ENCODE assay signal across 4 cellular contexts in the genomic region with DNA sequence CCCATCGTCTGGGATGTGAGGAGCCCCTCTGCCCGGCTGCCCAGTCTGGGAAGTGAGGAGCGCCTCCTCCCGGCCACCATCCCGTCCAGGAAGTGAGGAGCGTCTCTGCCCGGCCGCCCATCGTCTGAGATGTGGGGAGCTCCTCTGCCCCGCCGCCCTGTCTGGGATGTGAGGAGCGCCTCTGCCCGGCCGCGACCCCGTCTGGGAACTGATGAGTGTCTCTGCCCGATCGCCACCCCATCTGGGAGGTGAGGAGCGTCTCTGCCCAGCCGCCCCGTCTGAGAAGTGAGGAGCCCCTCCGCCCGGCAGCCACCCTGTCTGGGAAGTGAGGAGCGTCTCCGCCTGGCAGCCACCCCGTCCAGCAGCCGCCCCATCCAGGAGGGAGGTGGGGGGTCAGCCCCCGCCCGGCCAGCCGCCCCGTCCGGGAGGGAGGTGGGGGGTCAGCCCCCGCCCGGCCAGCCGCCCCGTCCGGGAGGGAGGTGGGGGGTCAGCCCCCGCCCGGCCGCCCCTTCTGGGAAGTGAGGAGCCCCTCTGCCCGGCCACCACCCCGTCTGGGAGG.
DNase-seq lines count a peak whose midpoint lies in the region; ATAC-seq, FAIRE-seq and TF ChIP-seq lines count a peak whose summit lies in the region.
"Not testable (repeated sequence)": the region's sequence is repeated elsewhere in the genome, so short reads cannot be mapped to it uniquely, and the experiment has no call there.

No MANE protein-coding gene starts in this region.

- DNase-seq in right cardiac atrium (peak in 2 of 3 donors; percentile 9 to 49), kidney (peak; percentile 63), testis (peak; percentile 30)
- DNase-seq in stimulated activated naive CD8-positive, alpha-beta T cell treated with anti-CD3 and anti-CD28 coated beads, Interleukin-15, amount 100 ng/mL, for 72 hours, result not testable (repeated sequence)

- intact Hi-C loops in right cardiac atrium (cut with DNase I); kidney (cut with DNase I); testis (cut with DNase I; ENCODE audit: low total_unique reads): not testable (repeated sequence)

- not testable (repeated sequence) for TF ChIP-seq CTCF in kidney (IDR thresholded peaks at IDR 0.05; ENCODE audit: borderline replicate concordance, extremely low read depth, insufficient read depth); testis (IDR thresholded peaks at IDR 0.05)

- not testable (repeated sequence) for H3K27me3 Mint-ChIP-seq in stimulated activated naive CD8-positive, alpha-beta T cell treated with anti-CD3 and anti-CD28 coated beads, Interleukin-15, amount 100 ng/mL, for 72 hours

- not testable (repeated sequence) for H3K4me3 ChIP-seq in right cardiac atrium (ENCODE audit: low read length); kidney (ENCODE audit: low read length in 2 of 2)
- H3K4me3 ChIP-seq in testis, result peak overlapping the region; percentile 24 to 39

- not testable (repeated sequence) for H3K4me1 ChIP-seq in right cardiac atrium (ENCODE audit: control insufficient read depth, insufficient read depth, low read length); kidney (ENCODE audit: control insufficient read depth in 1 of 2, insufficient read depth in 1 of 2, low read depth in 1 of 2, low read length in 2 of 2); testis

- not testable (repeated sequence) for H3K4me3 Mint-ChIP-seq in stimulated activated naive CD8-positive, alpha-beta T cell treated with anti-CD3 and anti-CD28 coated beads, Interleukin-15, amount 100 ng/mL, for 72 hours

- WGBS in right cardiac atrium, result 93% methylated on average over 40 of the region's 42 CpGs
- WGBS in testis, 2 donors, result 64 to 76% methylated on average over 17 to 27 of the region's 42 CpGs

- not testable (repeated sequence) for H3K27ac Mint-ChIP-seq in stimulated activated naive CD8-positive, alpha-beta T cell treated with anti-CD3 and anti-CD28 coated beads, Interleukin-15, amount 100 ng/mL, for 72 hours

- not testable (repeated sequence) for H3K27me3 ChIP-seq in right cardiac atrium (ENCODE audit: control insufficient read depth, insufficient read depth); testis

- not testable (repeated sequence) for TF ChIP-seq POLR2A in testis (IDR thresholded peaks at IDR 0.05)

- not testable (repeated sequence) for H3K9me3 ChIP-seq in right cardiac atrium (ENCODE audit: control insufficient read depth, low read length); kidney (ENCODE audit: control insufficient read depth in 1 of 2, low read length in 2 of 2); testis

- not testable (repeated sequence) for FAIRE-seq in kidney (lab: Jason Lieb, UNC)

- H3K9me3 Mint-ChIP-seq in stimulated activated naive CD8-positive, alpha-beta T cell treated with anti-CD3 and anti-CD28 coated beads, Interleukin-15, amount 100 ng/mL, for 72 hours, result peaks cover 16 to 18% of the 10 kb centered on the region in 2 donors

- not testable (repeated sequence) for ATAC-seq in right cardiac atrium
- peak; percentile 71 for ATAC-seq in stimulated activated naive CD8-positive, alpha-beta T cell treated with anti-CD3 and anti-CD28 coated beads, Interleukin-15, amount 100 ng/mL, for 72 hours

- H3K9ac ChIP-seq in kidney (ENCODE audit: low read length in 2 of 2), result not testable (repeated sequence)

- not testable (repeated sequence) for H3K36me3 ChIP-seq in kidney (ENCODE audit: control insufficient read depth in 1 of 2, insufficient read depth in 2 of 2, low read length in 2 of 2); testis (ENCODE audit: low read depth, missing control alignments)

- not testable (repeated sequence) for H3K4me1 Mint-ChIP-seq in stimulated activated naive CD8-positive, alpha-beta T cell treated with anti-CD3 and anti-CD28 coated beads, Interleukin-15, amount 100 ng/mL, for 72 hours

- H3K27ac ChIP-seq in right cardiac atrium (ENCODE audit: low read length); kidney (ENCODE audit: low read depth in 2 of 2, low read length in 2 of 2); testis: not testable (repeated sequence)
